8 cellular contexts compared by ENCODE assay signal in genomic region chr10:42933454-42934340, GRCh38.
DNase-seq lines count a peak whose midpoint lies in the region; ATAC-seq and TF ChIP-seq lines count a peak whose summit lies in the region.

No MANE protein-coding gene starts in this region.

- H3K9ac ChIP-seq in parathyroid adenoma, result no peak overlapping the region

- in situ Hi-C loops in GM13976 (cut with MboI; ENCODE audit: low sequenced_read_pairs, unreplicated experiment), result no loop called here

- POLR2A ChIA-PET in GM10248 (lab: Yijun Ruan, JAX), result no interaction called here

- DNase-seq in GM13976 (ENCODE audit: low spot score), result peak; percentile 24
- peak; percentile 19 to 30 for DNase-seq in foreskin keratinocyte
- no peak for DNase-seq in GM10248 (ENCODE audit: extremely low spot score)
- DNase-seq in middle frontal gyrus (ENCODE audit: extremely low spot score, low spot score), result no peak

- ATAC-seq in SK-N-SH treated with all-trans-retinoic acid at 6 μM for 48 hours (no peak; the same call in 2 of the 3 replicates), foreskin keratinocyte (peak; percentile 43), HG03460 (IDR thresholded peaks at IDR 0.05; ENCODE audit: unreplicated experiment) (no peak), HG02970 (IDR thresholded peaks at IDR 0.05; ENCODE audit: low FRiP score, unreplicated experiment) (no peak)

- H3K4me2 ChIP-seq in parathyroid adenoma (ENCODE audit: low read length), result peak overlapping the region; percentile 48

- H3K27me3 ChIP-seq in foreskin keratinocyte (peaks cover 36% of the 10 kb centered on the region), parathyroid adenoma (ENCODE audit: control insufficient read depth, insufficient read depth, low read length) (no peaks in the 10 kb centered on the region)

- TF ChIP-seq CTCF in GM13976 (IDR thresholded peaks at IDR 0.05; ENCODE audit: borderline replicate concordance, control extremely low read depth, extremely low read depth, insufficient read depth, missing control alignments) (no peak), foreskin keratinocyte (conservative IDR thresholded peaks at IDR 0.05) (no peak), parathyroid adenoma (IDR thresholded peaks at IDR 0.05) (no peak), GM10248 (IDR thresholded peaks at IDR 0.05; ENCODE audit: control extremely low read depth, extremely low read depth, low read depth, missing control alignments) (no peak)

- H3K27ac ChIP-seq in foreskin keratinocyte (no peak overlapping the region), parathyroid adenoma (no peak overlapping the region)

- H3K4me3 ChIP-seq in parathyroid adenoma (ENCODE audit: low read depth, low read length), result no peak overlapping the region

- H3K4me1 ChIP-seq in foreskin keratinocyte (no peaks in the 10 kb centered on the region), parathyroid adenoma (no peaks in the 10 kb centered on the region)

- H3K79me2 ChIP-seq in parathyroid adenoma, result no peaks in the 10 kb centered on the region

- H2AFZ ChIP-seq in parathyroid adenoma, result peak overlapping the region; percentile 34

- CTCF ChIA-PET in GM10248 (lab: Yijun Ruan, JAX), result no interaction called here

- H3K36me3 ChIP-seq in parathyroid adenoma (ENCODE audit: control insufficient read depth, insufficient read depth, low read length), result no peaks in the 10 kb centered on the region

- H3K9me3 ChIP-seq in parathyroid adenoma (ENCODE audit: control insufficient read depth, low read length), result no peaks in the 10 kb centered on the region

TF ChIP-seq in SK-N-SH treated with all-trans-retinoic acid at 6 μM for 48 hours, 23 proteins besides CTCF, POLR2A, EP300 and RAD21:
- TF ChIP-seq ZFP3 (CRISPR knock-in tag; IDR thresholded peaks at IDR 0.05), result 0 out of 2 replicates have a peak, but pooled peaks have one; percentile 22
- TF ChIP-seq TCF4 (CRISPR knock-in tag; IDR thresholded peaks at IDR 0.05; ENCODE audit: borderline replicate concordance), result 0 out of 2 replicates have a peak, but pooled peaks have one; percentile 39
- TF ChIP-seq TSHZ2 (CRISPR knock-in tag; IDR thresholded peaks at IDR 0.05), result no peak; the same call in 1 of the 2 replicates
- peak; percentile 43; the same call in 1 of the 2 replicates for TF ChIP-seq SNAI2 (CRISPR knock-in tag; IDR thresholded peaks at IDR 0.05)
- TF ChIP-seq CSDC2 (CRISPR knock-in tag; IDR thresholded peaks at IDR 0.05), result peak; percentile 8; the same call in 1 of the 2 replicates
- no peak for TF ChIP-seq GLIS3 (CRISPR knock-in tag; IDR thresholded peaks at IDR 0.05)
- no peak for TF ChIP-seq ARNTL (CRISPR knock-in tag; IDR thresholded peaks at IDR 0.05; ENCODE audit: borderline replicate concordance, low read depth)
- peak; percentile 22; the same call in 1 of the 2 replicates for TF ChIP-seq CREB5 (CRISPR knock-in tag; IDR thresholded peaks at IDR 0.05; ENCODE audit: low read depth)
- no peak for TF ChIP-seq PATZ1 (CRISPR knock-in tag; IDR thresholded peaks at IDR 0.05; ENCODE audit: borderline replicate concordance)
- TF ChIP-seq OSR1 (CRISPR knock-in tag; IDR thresholded peaks at IDR 0.05), result no peak
- TF ChIP-seq ZNF565 (CRISPR knock-in tag; conservative IDR thresholded peaks at IDR 0.05; ENCODE audit: low read depth), result no peak
- TF ChIP-seq PPARA (CRISPR knock-in tag; IDR thresholded peaks at IDR 0.05; ENCODE audit: borderline replicate concordance), result no peak
TF ChIP-seq in SK-N-SH treated with all-trans-retinoic acid at 6 μM for 48 hours: peak in this region for 5.

Comparison
In these comparisons a context has a peak if more than half of its experiments do, and no peak if none do; other contexts are left out.
1. DNase-seq: peak in GM13976 (single experiment) and foreskin keratinocyte (2 of 2); none in GM10248 (single experiment) and middle frontal gyrus (single experiment).